ENCODE assay signal across 8 cellular contexts in the genomic region with DNA sequence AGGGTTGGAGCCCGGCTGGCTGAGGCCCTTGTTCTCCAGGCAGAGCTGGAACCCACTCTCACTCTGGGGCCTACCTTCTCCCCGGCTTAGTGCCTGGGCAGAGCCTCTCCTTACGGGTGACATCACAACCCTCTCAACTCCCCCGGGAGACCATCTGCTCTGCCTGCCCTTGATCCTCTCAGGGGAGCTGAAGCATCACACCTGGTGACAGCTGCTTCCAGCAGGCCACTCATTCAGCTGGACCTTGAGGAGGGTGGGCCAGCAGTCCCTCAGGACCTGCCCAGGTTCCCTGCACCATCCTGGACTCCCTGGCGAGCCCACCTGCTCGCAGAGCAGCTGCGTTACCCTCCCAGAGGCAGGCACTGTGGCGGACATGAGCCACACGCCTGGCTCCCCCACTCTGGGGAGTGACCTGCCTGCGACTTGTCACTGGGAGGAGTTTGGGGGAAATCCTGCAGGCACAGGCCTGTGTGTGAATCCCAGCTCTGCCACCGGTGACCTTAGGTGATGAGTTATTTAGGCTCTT. TPM values are rescaled to one million over a fixed set of nuclear protein-coding genes. Genes with fewer than 3 reads are reported as not detected.
A peak's percentile ranks its signal among the peaks of the same experiment; 100 is the strongest.
DNase-seq lines count a peak whose midpoint lies in the region; ATAC-seq, FAIRE-seq and TF ChIP-seq lines count a peak whose summit lies in the region.

No MANE protein-coding gene starts in this region.

- DNase-seq in RWPE2 (ENCODE audit: low spot score) (no peak), iris pigment epithelial cell (ENCODE audit: low read depth) (peak; percentile 40), urothelium cell line (ENCODE audit: low spot score) (peak; percentile 53), dermis blood vessel endothelial cell (no peak), foreskin melanocyte (no peak), AG08396 (ENCODE audit: low spot score) (no peak)

- no peak for TF ChIP-seq CTCF in RWPE2 (IDR thresholded peaks at IDR 0.05; ENCODE audit: poor library complexity, severe bottlenecking)

- peaks cover 49% of the 10 kb centered on the region for H3K4me1 ChIP-seq in RWPE2 (ENCODE audit: insufficient read depth, poor library complexity, severe bottlenecking)

- H3K27ac ChIP-seq in RWPE2 (ENCODE audit: poor library complexity, severe bottlenecking): peak overlapping the region; percentile 97

- H3K36me3 ChIP-seq in RWPE2 (ENCODE audit: low read depth): no peaks in the 10 kb centered on the region

- FAIRE-seq in urothelium cell line (lab: Jason Lieb, UNC): no peak

- ATAC-seq in GM18868 (IDR thresholded peaks at IDR 0.05; ENCODE audit: unreplicated experiment) (peak; percentile 76), HG03139 (IDR thresholded peaks at IDR 0.05; ENCODE audit: unreplicated experiment) (peak; percentile 82), RWPE2 (ENCODE audit: low read depth) (peak; percentile 56)

- no peaks in the 10 kb centered on the region for H3K27me3 ChIP-seq in RWPE2 (ENCODE audit: insufficient read depth, poor library complexity, severe bottlenecking)

- H3K4me3 ChIP-seq in RWPE2 (ENCODE audit: severe bottlenecking): no peak overlapping the region

- no peaks in the 10 kb centered on the region for H3K9me3 ChIP-seq in RWPE2 (ENCODE audit: severe bottlenecking)

RNA-seq across cellular contexts. Expression of a gene that starts 13.1 kb away (rescaled TPM):
- 20.2 and 27.1 TPM in 2 replicates for total RNA-seq in dermis blood vessel endothelial cell

Comparison
In these comparisons a context has a peak if more than half of its experiments do, and no peak if none do; other contexts are left out.
1. DNase-seq: peak in iris pigment epithelial cell (single experiment) and urothelium cell line (single experiment); none in RWPE2 (single experiment), dermis blood vessel endothelial cell (single experiment), foreskin melanocyte (single experiment) and AG08396 (single experiment).
2. Peak in every context shown above with its lines, with median percentiles within 50 percentile points of each other: ATAC-seq.